Comparison of ENCODE assay signal across 8 cellular contexts in genomic region chr12:29317556-29318363, GRCh38.
DNase-seq lines count a peak whose midpoint lies in the region; ATAC-seq and TF ChIP-seq lines count a peak whose summit lies in the region.

No MANE protein-coding gene starts in this region.

- H2AFZ ChIP-seq in Loucy (ENCODE audit: low read length) = 0 out of 2 replicates have a peak overlapping the region, but pooled peaks have one; percentile 44

- CTCF ChIA-PET in HEK293 (lab: Yijun Ruan, JAX) = interaction anchor here (0.6 to 4.4 kb wide), 28 partner anchors 9 to 1478 kb away, joined by 3 to 36 read pairs (median 4); no protein-coding TSS in a partner anchor

- H3K27ac ChIP-seq in HEK293 (ENCODE audit: extremely low read depth, low read depth, low read length) (no peak overlapping the region), right atrium auricular region (peak overlapping the region; percentile 50 to 79)

- H3K9me2 ChIP-seq in Loucy (replicated peaks; ENCODE audit: low read depth, low read length) = no peaks in the 10 kb centered on the region

- H3F3A ChIP-seq in Loucy (ENCODE audit: low read depth) = no peaks in the 10 kb centered on the region

- peak overlapping the region; percentile 38 for H3K4me2 ChIP-seq in Loucy (ENCODE audit: low read depth, low read length, poor library complexity, severe bottlenecking)

- intact Hi-C loops in sciatic nerve (cut with DNase I) = no loop called here

- H3K27me3 ChIP-seq in Loucy (ENCODE audit: insufficient read depth, low read length, poor library complexity, severe bottlenecking) = no peaks in the 10 kb centered on the region
- H3K27me3 ChIP-seq in right atrium auricular region = no peaks in the 10 kb centered on the region

- POLR2A ChIA-PET in HEK293 (lab: Yijun Ruan, JAX) = no interaction called here

- DNase-seq in activated gamma-delta T cell treated with Interleukin-2 at 50 U/mL for 16 hours (peak; percentile 6), activated gamma-delta T cell (lab: John Stamatoyannopoulos, UW) (no peak), RPMI8226 (peak; percentile 58), amniotic stem cell (lab: John Stamatoyannopoulos, UW) (peak; percentile 17), right atrium auricular region (ENCODE audit: low spot score) (peak; percentile 66), sciatic nerve (ENCODE audit: low spot score) (no peak)

- TF ChIP-seq CTCF in HEK293 (tag by site-specific recombination; IDR thresholded peaks at IDR 0.05) (peak; percentile 87), Loucy (conservative IDR thresholded peaks at IDR 0.05; ENCODE audit: low read length) (peak; percentile 100), right atrium auricular region (IDR thresholded peaks at IDR 0.05) (peak; percentile 55 to 83)

- H3K4me3 ChIP-seq in HEK293 (ENCODE audit: low read depth, low read length) (no peak overlapping the region), Loucy (ENCODE audit: low read length, poor library complexity, severe bottlenecking) (peak overlapping the region; percentile 24), right atrium auricular region (peak overlapping the region; percentile 8 to 13)

- no peaks in the 10 kb centered on the region for H3K79me2 ChIP-seq in Loucy (ENCODE audit: insufficient read depth, low read length)

- H3K4me1 ChIP-seq in HEK293 (ENCODE audit: control insufficient read depth, insufficient read depth, low read length) (no peaks in the 10 kb centered on the region), Loucy (ENCODE audit: insufficient read depth, low read length, poor library complexity, severe bottlenecking) (peaks cover 6% of the 10 kb centered on the region), right atrium auricular region (peaks cover 0 to 25% of the 10 kb centered on the region in 2 donors)

- H3K9me3 ChIP-seq in HEK293 (ENCODE audit: control insufficient read depth, insufficient read depth, low read depth, low read length) (no peaks in the 10 kb centered on the region), Loucy (ENCODE audit: insufficient read depth, low read depth, low read length) (no peaks in the 10 kb centered on the region; the same call in 1 of the 2 replicates), right atrium auricular region (no peaks in the 10 kb centered on the region)

- H3K36me3 ChIP-seq in HEK293 (ENCODE audit: control insufficient read depth in 2 of 2, insufficient read depth in 1 of 2, low read length in 2 of 2) (peaks cover 0 to 2% of the 10 kb centered on the region in 2 experiments; a peak in 1 of 3 replicates), Loucy (ENCODE audit: insufficient read depth, low read length) (peaks cover 19% of the 10 kb centered on the region), right atrium auricular region (no peaks in the 10 kb centered on the region)

- H4K20me1 ChIP-seq in Loucy (ENCODE audit: insufficient read depth, low read length, poor library complexity, severe bottlenecking) = no peaks in the 10 kb centered on the region

- no peak overlapping the region for H3K9ac ChIP-seq in Loucy (ENCODE audit: low read depth, low read length, poor library complexity, severe bottlenecking)

- peak; percentile 93 for ATAC-seq in sciatic nerve

TF ChIP-seq in HEK293, 187 proteins besides CTCF, POLR2A, EP300 and RAD21:
- TF ChIP-seq ZNF654 (tag by site-specific recombination; IDR thresholded peaks at IDR 0.05; ENCODE audit: low read depth) (peak; percentile 94), PRDM1 (tag by site-specific recombination; IDR thresholded peaks at IDR 0.05) (peak; percentile 66; the same call in 1 of the 2 replicates), ZBTB17 (tag by site-specific recombination; IDR thresholded peaks at IDR 0.05) (peak; percentile 61; the same call in 1 of the 2 replicates), ZBTB20 (tag by site-specific recombination; IDR thresholded peaks at IDR 0.05) (peak; percentile 19; the same call in 1 of the 2 replicates), ZBTB26 (tag by site-specific recombination; optimal IDR thresholded peaks at IDR 0.05) (no peak)

Comparison
In these comparisons a context has a peak if more than half of its experiments do, and no peak if none do; other contexts are left out.
1. DNase-seq: peak in activated gamma-delta T cell treated with Interleukin-2 at 50 U/mL for 16 hours (single experiment), RPMI8226 (single experiment), amniotic stem cell (single experiment) and right atrium auricular region (single experiment); none in activated gamma-delta T cell (single experiment) and sciatic nerve (single experiment).
2. Peak in every context shown above with its lines, with median percentiles within 50 percentile points of each other: CTCF ChIP-seq.